Comparison of ENCODE assay signal across 13 cellular contexts in the genomic region with DNA sequence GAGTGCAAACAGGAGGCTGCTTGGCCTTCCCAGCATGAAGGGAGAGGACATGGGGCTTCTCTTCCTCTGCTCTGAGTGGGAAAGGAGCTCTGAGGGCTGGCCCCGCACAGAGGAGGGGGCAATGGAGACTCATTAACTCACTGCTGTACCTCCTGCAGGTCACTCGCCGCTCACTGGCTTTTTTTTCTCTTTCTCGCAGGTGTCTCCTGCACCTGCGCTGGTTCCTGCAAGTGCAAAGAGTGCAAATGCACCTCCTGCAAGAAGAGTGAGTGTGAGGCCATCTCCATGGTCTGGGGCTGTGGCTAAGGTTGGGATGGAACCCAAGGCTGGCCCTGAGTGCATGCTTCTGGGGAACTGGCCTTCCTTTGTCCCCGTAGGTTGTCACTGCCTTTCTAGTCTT. TPM values are rescaled to one million over a fixed set of nuclear protein-coding genes. Genes with fewer than 3 reads are reported as not detected.
DNase-seq lines count a peak whose midpoint lies in the region; TF ChIP-seq lines count a peak whose summit lies in the region.
"Had no signal": no experiment of that assay in that cellular context is flagged by ENCODE, and none has a peak within 500 bp of the region (broad histone marks: within the 10 kb centered on the region; RNA-seq: fewer than 3 reads in every experiment).

No MANE protein-coding gene starts in this region.

- H3K27me3 Mint-ChIP-seq in activated CD4-positive, alpha-beta memory T cell treated with anti-CD3 and anti-CD28 coated beads, Interleukin-2, amount 10 ng/mL, durations not matched to agents 7 days and 5 days = peaks cover 12% of the 10 kb centered on the region

- H3K9ac ChIP-seq in iPS-20b (ENCODE audit: low read depth, low read length) (peak overlapping the region; percentile 74; the same call in 1 of the 2 replicates), smooth muscle cell (ENCODE audit: low read depth) (no peak overlapping the region)

- no peaks in the 10 kb centered on the region for H4K20me1 ChIP-seq in smooth muscle cell (ENCODE audit: low read depth)

- no peaks in the 10 kb centered on the region for H3K79me2 ChIP-seq in smooth muscle cell (ENCODE audit: low read depth)

- POLR2A ChIA-PET in activated CD4-positive, alpha-beta memory T cell treated with anti-CD3 and anti-CD28 coated beads, Interleukin-2, amount 10 ng/mL, durations not matched to agents 7 days and 5 days (lab: Charles Lee) = no interaction called here

- WGBS in smooth muscle cell (ENCODE audit: low lambda C conversion rate) = 47% methylated on average over 6 of the region's 6 CpGs

- H3K27ac ChIP-seq in iPS-20b (ENCODE audit: low read length) (no peak overlapping the region), smooth muscle cell (ENCODE audit: low read depth) (no peak overlapping the region)
- H3K27ac ChIP-seq: SJSA1 had no signal

- no peaks in the 10 kb centered on the region for H3F3A ChIP-seq in smooth muscle cell (ENCODE audit: low read depth)

- H3K4me1 ChIP-seq in iPS-20b (ENCODE audit: insufficient read depth, low read length) (no peaks in the 10 kb centered on the region), smooth muscle cell (ENCODE audit: low read depth) (peaks cover 12% of the 10 kb centered on the region)
- H3K4me1 ChIP-seq: SJSA1 had no signal

- H3K4me3 ChIP-seq in iPS-20b (ENCODE audit: low read length) = peak overlapping the region; percentile 86
- peak overlapping the region; percentile 48 for H3K4me3 ChIP-seq in smooth muscle cell
- H3K4me3 ChIP-seq: SJSA1 had no signal

- CTCF ChIA-PET in activated CD4-positive, alpha-beta memory T cell treated with anti-CD3 and anti-CD28 coated beads, Interleukin-2, amount 10 ng/mL, durations not matched to agents 7 days and 5 days (lab: Charles Lee) = no interaction called here

- no peak overlapping the region for H3K27ac Mint-ChIP-seq in activated CD4-positive, alpha-beta memory T cell treated with anti-CD3 and anti-CD28 coated beads, Interleukin-2, amount 10 ng/mL, durations not matched to agents 7 days and 5 days

- peaks cover 25% of the 10 kb centered on the region for H3K4me1 Mint-ChIP-seq in activated CD4-positive, alpha-beta memory T cell treated with anti-CD3 and anti-CD28 coated beads, Interleukin-2, amount 10 ng/mL, durations not matched to agents 7 days and 5 days

- no peaks in the 10 kb centered on the region for H3K36me3 ChIP-seq in iPS-20b (ENCODE audit: insufficient read depth, low read depth, low read length)
- H3K36me3 ChIP-seq in smooth muscle cell (ENCODE audit: low read depth) = no peaks in the 10 kb centered on the region
- H3K36me3 ChIP-seq: SJSA1 had no signal

- DNase-seq in NCI-H146 (lab: John Stamatoyannopoulos, UW) = peak; percentile 47
- no peak for DNase-seq in NCI-H146 treated with DMSO at 0.1 percent for 48 hours (lab: John Stamatoyannopoulos, UW; ENCODE audit: unreplicated experiment)
- DNase-seq in activated CD4-positive, alpha-beta memory T cell treated with anti-CD3 and anti-CD28 coated beads, Interleukin-2, amount 10 ng/mL, durations not matched to agents 7 days and 5 days = no peak
- DNase-seq in smooth muscle cell (lab: John Stamatoyannopoulos, UW; ENCODE audit: unreplicated experiment) = no peak
- no peak for DNase-seq in SIG-M5 (lab: John Stamatoyannopoulos, UW)
- no peak for DNase-seq in SW480 (ENCODE audit: low spot score)
- no peak for DNase-seq in NCI-H187 treated with DMSO at 0.1 percent for 48 hours (lab: John Stamatoyannopoulos, UW)

- no peaks in the 10 kb centered on the region for H3K36me3 Mint-ChIP-seq in activated CD4-positive, alpha-beta memory T cell treated with anti-CD3 and anti-CD28 coated beads, Interleukin-2, amount 10 ng/mL, durations not matched to agents 7 days and 5 days (ENCODE audit: low read depth)

- no peaks in the 10 kb centered on the region for H3K9me3 Mint-ChIP-seq in activated CD4-positive, alpha-beta memory T cell treated with anti-CD3 and anti-CD28 coated beads, Interleukin-2, amount 10 ng/mL, durations not matched to agents 7 days and 5 days

- peaks cover 91% of the 10 kb centered on the region for H3K27me3 ChIP-seq in iPS-20b (ENCODE audit: insufficient read depth, low read length)
- peaks cover 71% of the 10 kb centered on the region for H3K27me3 ChIP-seq in smooth muscle cell (ENCODE audit: low read depth)

- H3K9me3 ChIP-seq in iPS-20b (ENCODE audit: insufficient read depth, low read depth, low read length) (no peaks in the 10 kb centered on the region), smooth muscle cell (replicated peaks; ENCODE audit: low read depth) (no peaks in the 10 kb centered on the region)
- H3K9me3 ChIP-seq: SJSA1 had no signal

- no peak overlapping the region for H2AFZ ChIP-seq in smooth muscle cell (ENCODE audit: low read depth)

- peak overlapping the region; percentile 86 for H3K4me2 ChIP-seq in smooth muscle cell

- no peak for TF ChIP-seq CTCF in smooth muscle cell (IDR thresholded peaks at IDR 0.05; ENCODE audit: borderline replicate concordance, insufficient read depth, poor library complexity, severe bottlenecking)

- peak overlapping the region; percentile 95 for H3K4me3 Mint-ChIP-seq in activated CD4-positive, alpha-beta memory T cell treated with anti-CD3 and anti-CD28 coated beads, Interleukin-2, amount 10 ng/mL, durations not matched to agents 7 days and 5 days

RNA-seq across cellular contexts. Expression of gene MT1F, which starts 0.7 kb away (rescaled TPM):
- 10 to 100 TPM; 15.8 to 16.4 TPM for total RNA-seq in activated CD4-positive, alpha-beta memory T cell treated with anti-CD3 and anti-CD28 coated beads, Interleukin-2, amount 10 ng/mL, durations not matched to agents 7 days and 5 days
- 0.81 and 5.9 TPM in 2 replicates for total RNA-seq in smooth muscle cell
- polyA plus RNA-seq in smooth muscle cell = 0.50 and 2.3 TPM in 2 replicates
- total RNA-seq: A172, LHCN-M2, SJSA1 had no signal

RNA-seq across cellular contexts. Expression of gene MT1B, which starts 6.8 kb away (rescaled TPM):
- total RNA-seq in activated CD4-positive, alpha-beta memory T cell treated with anti-CD3 and anti-CD28 coated beads, Interleukin-2, amount 10 ng/mL, durations not matched to agents 7 days and 5 days = not detected
- not detected in 2 replicates for total RNA-seq in smooth muscle cell
- not detected in 2 replicates for polyA plus RNA-seq in smooth muscle cell
- total RNA-seq: A172, GM12878, left ventricle myocardium superior, LHCN-M2, SJSA1 had no signal
- polyA plus RNA-seq: GM12878 had no signal

RNA-seq across cellular contexts. Expression of gene MT1G, which starts 9.4 kb away (rescaled TPM):
- total RNA-seq in activated CD4-positive, alpha-beta memory T cell treated with anti-CD3 and anti-CD28 coated beads, Interleukin-2, amount 10 ng/mL, durations not matched to agents 7 days and 5 days = 1 to 10 TPM; 2.2 to 2.9 TPM
- total RNA-seq in smooth muscle cell = not detected in 2 replicates
- polyA plus RNA-seq in smooth muscle cell = 0.40 TPM in 1 of 2 replicates, not detected in the other
- total RNA-seq: A172, left ventricle myocardium superior, SJSA1 had no signal

RNA-seq across cellular contexts. Expression of gene MT1H, which starts 11.1 kb away (rescaled TPM):
- not detected for total RNA-seq in activated CD4-positive, alpha-beta memory T cell treated with anti-CD3 and anti-CD28 coated beads, Interleukin-2, amount 10 ng/mL, durations not matched to agents 7 days and 5 days
- total RNA-seq in smooth muscle cell = not detected in 2 replicates
- not detected in 2 replicates for polyA plus RNA-seq in smooth muscle cell
- total RNA-seq: A172, left ventricle myocardium superior, LHCN-M2, SJSA1 had no signal

RNA-seq across cellular contexts. Expression of gene MT1A, which starts 20.0 kb away (rescaled TPM):
- total RNA-seq in activated CD4-positive, alpha-beta memory T cell treated with anti-CD3 and anti-CD28 coated beads, Interleukin-2, amount 10 ng/mL, durations not matched to agents 7 days and 5 days = not detected
- total RNA-seq in smooth muscle cell = not detected in 2 replicates
- not detected in 2 replicates for polyA plus RNA-seq in smooth muscle cell
- total RNA-seq: A172, GM12878, SJSA1 had no signal
- polyA plus RNA-seq: GM12878 had no signal
